Comparison of ENCODE assay signal across 9 cellular contexts in the genomic region with DNA sequence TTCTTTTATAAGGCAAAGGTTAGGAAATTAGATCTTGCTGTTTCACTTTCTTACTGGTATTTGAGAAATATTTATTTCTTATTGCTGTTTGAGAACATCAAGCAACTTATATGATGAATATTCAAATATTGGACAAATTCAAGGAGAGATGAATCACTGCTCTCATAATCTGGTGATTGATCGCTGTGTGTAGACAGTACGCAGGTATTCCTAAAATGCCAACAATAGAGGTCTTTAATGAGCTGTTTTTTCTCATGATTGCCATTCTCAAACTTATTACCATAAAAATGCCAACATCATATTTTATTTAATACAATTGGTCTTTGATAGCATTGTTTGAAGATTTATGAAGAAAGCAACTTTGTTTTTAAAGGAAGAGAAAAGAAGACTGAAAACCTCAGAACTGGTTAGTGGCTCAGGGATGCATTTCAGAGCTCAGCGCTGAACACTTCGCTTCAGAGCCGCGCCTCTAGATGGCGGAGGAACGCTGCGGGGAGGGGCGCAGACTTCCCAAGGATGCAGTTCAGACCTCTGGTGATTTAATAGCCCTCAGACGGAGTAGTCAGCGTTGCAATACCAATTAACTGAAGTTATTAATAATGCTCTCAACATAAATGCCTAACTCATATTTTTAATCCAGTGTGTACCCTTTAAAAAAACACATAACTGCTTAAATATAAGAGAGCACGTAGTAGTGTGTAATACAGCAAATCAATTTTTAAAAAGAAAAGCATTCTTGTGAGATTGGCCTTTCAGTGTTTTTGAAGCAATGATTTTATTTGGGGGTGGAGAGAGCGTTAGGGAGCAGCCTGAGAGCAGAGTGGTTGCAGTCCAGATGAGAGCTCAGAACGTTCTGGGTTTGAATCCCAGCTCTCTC. TPM values are rescaled to one million over a fixed set of nuclear protein-coding genes. Genes with fewer than 3 reads are reported as not detected.
DNase-seq lines count a peak whose midpoint lies in the region; ATAC-seq and TF ChIP-seq lines count a peak whose summit lies in the region.
"Had no signal": no experiment of that assay in that cellular context is flagged by ENCODE, and none has a peak within 500 bp of the region (broad histone marks: within the 10 kb centered on the region; RNA-seq: fewer than 3 reads in every experiment).

No MANE protein-coding gene starts in this region.

- H3K36me3 ChIP-seq in mammary epithelial cell (ENCODE audit: insufficient read depth, low read length) (no peaks in the 10 kb centered on the region), left lung (no peaks in the 10 kb centered on the region), uterus (no peaks in the 10 kb centered on the region)
- H3K36me3 ChIP-seq: suprapubic skin had no signal

- DNase-seq in NCI-H1436 treated with DMSO at 0.1 percent for 48 hours (lab: John Stamatoyannopoulos, UW) (peak; percentile 69), mammary epithelial cell (no peak), left lung (peak; percentile 63 to 88), uterus (peak in 1 of 2 donors; percentile 22)
- no peak for DNase-seq in effector CD4-positive, alpha-beta T cell

- no peaks in the 10 kb centered on the region for H3K79me2 ChIP-seq in mammary epithelial cell (ENCODE audit: insufficient read depth, low read length)

- H3K27ac ChIP-seq in C4-2B: no peak overlapping the region
- H3K27ac ChIP-seq in mammary epithelial cell (ENCODE audit: insufficient read depth, low read depth, low read length): no peak overlapping the region
- no peak overlapping the region for H3K27ac ChIP-seq in left lung
- no peak overlapping the region for H3K27ac ChIP-seq in uterus
- H3K27ac ChIP-seq: suprapubic skin had no signal

- no peak for TF ChIP-seq POLR2A in uterus (IDR thresholded peaks at IDR 0.05)

- TF ChIP-seq CTCF in C4-2B (conservative IDR thresholded peaks at IDR 0.05) (peak; percentile 75), mammary epithelial cell (conservative IDR thresholded peaks at IDR 0.05 in 1 of 2, IDR thresholded peaks at IDR 0.05 in 1 of 2; ENCODE audit: extremely low read depth in 1 of 2, insufficient read depth in 1 of 2, low read depth in 1 of 2, low read length in 2 of 2) (peak; percentile 18 to 48), left lung (IDR thresholded peaks at IDR 0.05) (peak; percentile 28 to 37), uterus (IDR thresholded peaks at IDR 0.05) (peak in 3 of 4 experiments; percentile 15 to 36 (median 26))

- no TSS peak for BruUV-seq in mammary epithelial cell (replicated peaks; lab: Mats Ljungman, UMichigan)

- H3K9me3 ChIP-seq in mammary epithelial cell (replicated peaks; ENCODE audit: insufficient read depth, low read length) (no peaks in the 10 kb centered on the region), left lung (no peaks in the 10 kb centered on the region), uterus (no peaks in the 10 kb centered on the region)
- H3K9me3 ChIP-seq: suprapubic skin had no signal

- no peak overlapping the region for H3K4me2 ChIP-seq in mammary epithelial cell (ENCODE audit: insufficient read depth, low read depth, low read length)

- 54% methylated on average over 15 of the region's 15 CpGs for WGBS in mammary epithelial cell (ENCODE audit: low coverage, missing lambda C conversion rate)

- H3K4me3 ChIP-seq in mammary epithelial cell (replicated peaks in 1 of 3; ENCODE audit: insufficient read depth in 1 of 3, low read depth in 2 of 3, low read length in 3 of 3) (no peak overlapping the region), left lung (no peak overlapping the region), uterus (no peak overlapping the region)
- H3K4me3 ChIP-seq: suprapubic skin had no signal

- dilution Hi-C loops in mammary epithelial cell (cut with HindIII; ENCODE audit: low sequenced_read_pairs): no loop called here

- intact Hi-C loops in mammary epithelial cell (cut with micrococcal nuclease) (no loop called here), left lung (cut with DNase I) (no loop called here), uterus (cut with DNase I; ENCODE audit: low total_unique reads) (no loop called here)

- no peak overlapping the region for H2AFZ ChIP-seq in mammary epithelial cell (ENCODE audit: low read depth, low read length)

- no peak overlapping the region for H3K9ac ChIP-seq in mammary epithelial cell (ENCODE audit: insufficient read depth, low read length)

- peak; percentile 64 for ATAC-seq in GM19463 (IDR thresholded peaks at IDR 0.05; ENCODE audit: unreplicated experiment)
- peak; percentile 85 for ATAC-seq in left lung
- ATAC-seq in HG03280 (IDR thresholded peaks at IDR 0.05; ENCODE audit: unreplicated experiment): no peak

- H3K27me3 ChIP-seq in mammary epithelial cell (ENCODE audit: insufficient read depth, low read length) (no peaks in the 10 kb centered on the region), left lung (no peaks in the 10 kb centered on the region), uterus (no peaks in the 10 kb centered on the region)
- H3K27me3 ChIP-seq: suprapubic skin had no signal

- in situ Hi-C loops in mammary epithelial cell (cut with MboI; ENCODE audit: low sequenced_read_pairs in 2 of 2): no loop called here

- no peaks in the 10 kb centered on the region for H4K20me1 ChIP-seq in mammary epithelial cell (ENCODE audit: insufficient read depth, low read length)

- CTCF ChIA-PET in mammary epithelial cell (lab: Charles Lee; ENCODE audit: low non-redundant PET): interaction anchor here (0.7 kb wide), 2 partner anchors 234 to 983 kb away, joined by 4 to 9 read pairs; no protein-coding TSS in a partner anchor

- H3K4me1 ChIP-seq in mammary epithelial cell (ENCODE audit: insufficient read depth, low read length) (peaks cover 2% of the 10 kb centered on the region), left lung (peaks cover 0 to 5% of the 10 kb centered on the region in 2 donors), uterus (no peaks in the 10 kb centered on the region)

RNA-seq across cellular contexts. Expression of gene STEAP4, which starts 38.5 kb away (rescaled TPM):
- total RNA-seq in mammary epithelial cell: under 1 TPM; 0.47 to 0.67 TPM
- polyA plus RNA-seq in mammary epithelial cell: 0.01 TPM
- polyA minus RNA-seq in mammary epithelial cell: not detected
- 100 to 1,000 TPM in 1 of 2 donors, 10 to 100 TPM in 1; 93.0 to 149 TPM for total RNA-seq in left lung
- total RNA-seq in uterus: 10 to 100 TPM in 3 of 4 donors, 1 to 10 TPM in 1; 5.8 to 57.4 (median 22.9) TPM

Comparison
In these comparisons a context has a peak if more than half of its experiments do, and no peak if none do; other contexts are left out.
1. DNase-seq: peak in NCI-H1436 treated with DMSO at 0.1 percent for 48 hours (single experiment) and left lung (2 of 2); none in mammary epithelial cell (single experiment) and effector CD4-positive, alpha-beta T cell (single experiment).
2. RNA of gene STEAP4, which starts 38.5 kb away (total RNA-seq): 93.0 to 149 TPM in left lung and 5.8 to 57.4 TPM in uterus; 0.47 to 0.67 TPM in mammary epithelial cell; every median in the first group is over 4 times any median in the second.
3. Peak in every context shown above with its lines, with median percentiles within 50 percentile points of each other: CTCF ChIP-seq.